Comparison of ENCODE assay signal across 13 cellular contexts in the genomic region with DNA sequence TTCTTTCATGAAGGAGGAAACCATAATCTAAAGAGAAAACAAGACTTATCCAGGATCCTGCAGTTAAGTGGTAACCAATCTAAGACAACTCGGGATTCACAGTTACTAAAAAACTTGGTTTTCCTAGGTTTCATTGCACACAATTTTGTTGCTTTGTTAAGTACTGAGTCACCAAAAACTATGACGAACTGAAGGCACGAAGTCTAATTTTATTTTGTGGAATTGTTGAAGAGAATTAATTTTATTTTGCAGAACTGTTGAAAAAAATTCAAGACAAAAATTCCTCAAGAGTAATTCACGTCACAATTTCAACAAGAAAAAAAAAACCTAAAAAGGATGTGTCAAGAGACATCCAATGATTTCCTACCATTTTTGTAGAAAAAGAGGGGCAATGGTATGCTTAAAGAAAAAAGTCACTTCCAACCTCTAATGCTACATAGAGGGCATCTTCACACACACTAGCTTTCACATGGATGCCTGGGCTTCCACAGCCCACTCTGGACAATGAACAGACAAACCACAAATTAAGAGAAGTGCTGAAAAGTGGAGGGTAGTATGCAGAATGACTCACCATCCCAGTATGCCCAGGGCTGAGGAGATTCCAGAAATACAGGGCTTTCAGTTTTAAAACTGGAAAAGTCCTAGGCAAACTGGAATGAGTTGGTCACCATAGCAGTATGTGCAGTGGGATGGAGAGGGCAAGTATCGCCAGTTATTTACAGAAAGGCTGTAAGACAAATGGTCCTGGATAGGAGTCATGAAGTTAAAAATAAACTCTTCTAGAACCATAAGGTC. TPM values are rescaled to one million over a fixed set of nuclear protein-coding genes. Genes with fewer than 3 reads are reported as not detected.
A peak's percentile ranks its signal among the peaks of the same experiment; 100 is the strongest.
DNase-seq lines count a peak whose midpoint lies in the region; ATAC-seq, FAIRE-seq and TF ChIP-seq lines count a peak whose summit lies in the region.
"Had no signal": no experiment of that assay in that cellular context is flagged by ENCODE, and none has a peak within 500 bp of the region (broad histone marks: within the 10 kb centered on the region; RNA-seq: fewer than 3 reads in every experiment).

No MANE protein-coding gene starts in this region.

- no peak for TF ChIP-seq EP300 in HepG2 (IDR thresholded peaks at IDR 0.05; ENCODE audit: low read depth in 2 of 2, low read length in 2 of 2)
- no peak for TF ChIP-seq EP300 in HepG2 (CRISPR knock-in tag; IDR thresholded peaks at IDR 0.05; ENCODE audit: borderline replicate concordance)

- ATAC-seq in HepG2, result peak; percentile 44; the same call in 2 of the 3 replicates
- ATAC-seq in sciatic nerve, result no peak
- no peak for ATAC-seq in GM21723 (IDR thresholded peaks at IDR 0.05; ENCODE audit: unreplicated experiment)
- ATAC-seq: activated CD8-positive, alpha-beta T cell treated with anti-CD3 and anti-CD28 coated beads for 36 hours had no signal

- no peak for TF ChIP-seq POLR2A in HepG2 (IDR thresholded peaks at IDR 0.05; ENCODE audit: insufficient read depth in 1 of 2, low read depth in 2 of 2, low read length in 2 of 2)

- 98% methylated on average over 5 of the region's 5 CpGs for WGBS in HepG2 (ENCODE audit: low lambda C conversion rate)

- H3K4me3 ChIP-seq in AG04450 (ENCODE audit: low read depth, low read length), result no peak overlapping the region
- H3K4me3 ChIP-seq in brain microvascular endothelial cell (ENCODE audit: low read depth, low read length), result no peak overlapping the region
- no peak overlapping the region for H3K4me3 ChIP-seq in HepG2 (replicated peaks in 1 of 3; ENCODE audit: insufficient read depth in 1 of 3, low read depth in 2 of 3, low read length in 3 of 3)
- no peak overlapping the region for H3K4me3 ChIP-seq in A673 (ENCODE audit: low read depth, low read length, poor library complexity, severe bottlenecking)
- H3K4me3 ChIP-seq: psoas muscle, upper lobe of left lung had no signal

- in situ Hi-C loops in brain microvascular endothelial cell (cut with HindIII; ENCODE audit: low pct_ligation_motif_present, low sequenced_read_pairs) (no loop called here), HepG2 (cut with HindIII; ENCODE audit: extremely low pct_ligation_motif_present, low pct_unique_long_range_greater_than_20kb) (no loop called here)

- peaks cover 99% of the 10 kb centered on the region for H3K79me2 ChIP-seq in HepG2 (ENCODE audit: insufficient read depth, low read length)

- H3K4me1 ChIP-seq in HepG2 (ENCODE audit: insufficient read depth, low read length), result peaks cover 89% of the 10 kb centered on the region
- H3K4me1 ChIP-seq in A673 (ENCODE audit: insufficient read depth, low read length, poor library complexity, severe bottlenecking), result peaks cover 18% of the 10 kb centered on the region
- H3K4me1 ChIP-seq: upper lobe of left lung had no signal

- POLR2A ChIA-PET in AG04450 (lab: Yijun Ruan, JAX), result interaction anchor here (1.3 kb wide), 1 partner anchor 29 kb away, joined by 5 read pairs; the partner anchor contains the start of gene PLOD2
- POLR2A ChIA-PET in HepG2 (lab: Yijun Ruan, JAX), result no interaction called here
- POLR2A ChIA-PET in A673 (lab: Charles Lee; ENCODE audit: low non-redundant PET), result no interaction called here

- intact Hi-C loops in HepG2 (cut with micrococcal nuclease; ENCODE audit: unreplicated experiment), result no loop called here
- intact Hi-C loops in A673 (cut with micrococcal nuclease; ENCODE audit: unreplicated experiment), result no loop called here
- intact Hi-C loops in sciatic nerve (cut with DNase I), result no loop called here

- TF ChIP-seq CTCF in AG04450 (IDR thresholded peaks at IDR 0.05; ENCODE audit: low read depth, low read length) (no peak), brain microvascular endothelial cell (IDR thresholded peaks at IDR 0.05; ENCODE audit: low read depth, low read length, missing control alignments) (no peak), HepG2 (CRISPR knock-in tag; IDR thresholded peaks at IDR 0.05) (no peak), A673 (conservative IDR thresholded peaks at IDR 0.05; ENCODE audit: low read depth, low read length) (no peak)

- no peak for FAIRE-seq in HepG2 (lab: Jason Lieb, UNC)

- H3K27me3 ChIP-seq in AG04450 (ENCODE audit: control insufficient read depth, insufficient read depth, low read length) (no peaks in the 10 kb centered on the region), brain microvascular endothelial cell (replicated peaks) (no peaks in the 10 kb centered on the region), HepG2 (ENCODE audit: control insufficient read depth in 1 of 2, insufficient read depth in 2 of 2, low read length in 2 of 2) (no peaks in the 10 kb centered on the region), A673 (replicated peaks; ENCODE audit: insufficient read depth, low read depth, low read length, poor library complexity) (no peaks in the 10 kb centered on the region)
- H3K27me3 ChIP-seq: upper lobe of left lung had no signal

- H3K9me3 ChIP-seq in AG04450 (ENCODE audit: control insufficient read depth, insufficient read depth, low read length) (no peaks in the 10 kb centered on the region), HepG2 (ENCODE audit: low read length) (no peaks in the 10 kb centered on the region), A673 (ENCODE audit: low read depth, low read length, poor library complexity, severe bottlenecking) (no peaks in the 10 kb centered on the region)
- H3K9me3 ChIP-seq: psoas muscle, upper lobe of left lung had no signal

- H3K27ac ChIP-seq in AG04450 (ENCODE audit: low read depth, low read length) (no peak overlapping the region), brain microvascular endothelial cell (peak overlapping the region; percentile 60), HepG2 (ENCODE audit: extremely low read length, insufficient read depth, low read length) (no peak overlapping the region), A673 (ENCODE audit: low read depth, low read length, poor library complexity, severe bottlenecking) (no peak overlapping the region)
- H3K27ac ChIP-seq: epithelial cell of prostate, psoas muscle, upper lobe of left lung had no signal

- H3K4me2 ChIP-seq in HepG2 (ENCODE audit: low read depth, low read length), result no peak overlapping the region

- no peaks in the 10 kb centered on the region for H3K36me3 ChIP-seq in brain microvascular endothelial cell (replicated peaks)
- peaks cover 1 to 22% of the 10 kb centered on the region in 2 experiments for H3K36me3 ChIP-seq in HepG2 (replicated peaks in 1 of 2; ENCODE audit: control insufficient read depth in 1 of 2, insufficient read depth in 2 of 2, low read length in 2 of 2)
- no peaks in the 10 kb centered on the region for H3K36me3 ChIP-seq in A673 (ENCODE audit: insufficient read depth, low read length, poor library complexity, severe bottlenecking)
- H3K36me3 ChIP-seq: upper lobe of left lung had no signal

- H2AFZ ChIP-seq in HepG2 (ENCODE audit: low read length), result no peak overlapping the region

- H3K9ac ChIP-seq in HepG2 (ENCODE audit: insufficient read depth, low read depth, low read length), result no peak overlapping the region

- no TSS peak for BruUV-seq in HepG2 (replicated peaks; lab: Mats Ljungman, UMichigan)
- no TSS peak for BruUV-seq in A673 (replicated peaks; lab: Mats Ljungman, UMichigan)

- CTCF ChIA-PET in AG04450 (lab: Charles Lee) (interaction anchor here (2.8 kb wide), 1 partner anchor 67 kb away, joined by 8 read pairs; no protein-coding TSS in a partner anchor), HepG2 (lab: Yijun Ruan, JAX; ENCODE audit: low intra/inter-chr PET ratio, low total read pairs) (no interaction called here), A673 (lab: Charles Lee) (no interaction called here)

- H4K20me1 ChIP-seq in HepG2 (ENCODE audit: insufficient read depth, low read length), result peaks cover 98% of the 10 kb centered on the region

- DNase-seq in AG04450 (ENCODE audit: low read depth, low spot score) (peak; percentile 45), HS-27A (ENCODE audit: low read depth) (peak; percentile 84), brain microvascular endothelial cell (peak; percentile 65), HepG2 (ENCODE audit: low spot score) (peak; percentile 33), A673 (ENCODE audit: low spot score) (no peak), sciatic nerve (ENCODE audit: low spot score) (no peak), NCI-H2227 treated with DMSO at 0.1 percent for 48 hours (lab: John Stamatoyannopoulos, UW) (no peak)
- DNase-seq: activated CD8-positive, alpha-beta T cell treated with anti-CD3 and anti-CD28 coated beads for 36 hours; NCI-H2171; psoas muscle; upper lobe of left lung had no signal

- TF ChIP-seq RAD21 in HepG2 (CRISPR knock-in tag; IDR thresholded peaks at IDR 0.05), result no peak

TF ChIP-seq in HepG2, 621 proteins besides CTCF, POLR2A, EP300 and RAD21:
- TF ChIP-seq RBM22 (optimal IDR thresholded peaks at IDR 0.05; ENCODE audit: low read length) (peak; percentile 42), ZNF12 (CRISPR knock-in tag; IDR thresholded peaks at IDR 0.05) (peak; percentile 71), KMT2A (CRISPR knock-in tag; IDR thresholded peaks at IDR 0.05) (no peak), FOSL2 (CRISPR knock-in tag; IDR thresholded peaks at IDR 0.05) (peak; percentile 80)

RNA-seq across cellular contexts. Expression of gene PLOD2, which starts 29.2 kb away (rescaled TPM):
- polyA plus RNA-seq in AG04450 (2011; rRNA removed) (63.7 and 88.9 TPM in 2 replicates), HepG2 (2011; rRNA removed) (117 and 161 TPM in 2 replicates)
- 27.0 and 59.3 TPM in 2 replicates for polyA minus RNA-seq in AG04450 (2011; rRNA and poly(A)+ RNA removed)
- total RNA-seq in HepG2 (2016; rRNA removed; fragmentation: Illumina TruSeq; extraction: Trizol) (65.4 and 107 TPM in 2 replicates), A673 (2021) (34.6 and 35.2 TPM in 2 replicates), sciatic nerve (37.2 TPM)
- total RNA-seq in HepG2 (2016; cell fraction: cytosol; rRNA removed; fragmentation: Illumina TruSeq; extraction: Trizol; ENCODE audit: low read depth), result 55.1 and 56.4 TPM in 2 replicates
- 58.2 and 109 TPM in 2 replicates for total RNA-seq in HepG2 (2016; cell fraction: insoluble cytoplasmic fraction; rRNA removed; fragmentation: Illumina TruSeq; extraction: Trizol)
- 31.2 and 40.2 TPM in 2 replicates for total RNA-seq in HepG2 (2016; cell fraction: membrane; rRNA removed; fragmentation: Illumina TruSeq; extraction: Trizol)
- total RNA-seq in HepG2 (2016; cell fraction: nucleus; rRNA removed; fragmentation: Illumina TruSeq; extraction: Trizol), result 140 and 154 TPM in 2 replicates
- polyA plus RNA-seq in HepG2 (2011; cell fraction: cytosol; rRNA removed), result 48.7 and 83.1 TPM in 2 replicates
- polyA plus RNA-seq in HepG2 (2011; cell fraction: nucleus; rRNA removed), result 63.2 and 66.3 TPM in 2 replicates
- polyA plus RNA-seq in HepG2 (2012), result 380 and 471 TPM in 2 replicates
- 4.4 and 5.3 TPM in 2 replicates for polyA plus RNA-seq in HepG2 (2016; cell fraction: cytosol; fragmentation: Illumina TruSeq; extraction: Trizol; ENCODE audit: low read depth)
- polyA plus RNA-seq in HepG2 (2016; cell fraction: insoluble cytoplasmic fraction; fragmentation: Illumina TruSeq; extraction: Trizol; ENCODE audit: low read depth), result 50.2 and 53.0 TPM in 2 replicates
- polyA plus RNA-seq in HepG2 (2016; cell fraction: membrane; fragmentation: Illumina TruSeq; extraction: Trizol; ENCODE audit: low read depth), result 12.8 and 17.0 TPM in 2 replicates
- 140 and 144 TPM in 2 replicates for polyA plus RNA-seq in HepG2 (2016; cell fraction: nucleus; fragmentation: Illumina TruSeq; extraction: Trizol; ENCODE audit: insufficient read depth, low read depth)
- 4.7 and 59.2 TPM in 2 replicates for polyA minus RNA-seq in HepG2 (2011; rRNA and poly(A)+ RNA removed; ENCODE audit: low replicate concordance)
- 147 and 173 TPM in 2 replicates for polyA minus RNA-seq in HepG2 (2011; cell fraction: cytosol; rRNA and poly(A)+ RNA removed)
- 370 and 469 TPM in 2 replicates for polyA minus RNA-seq in HepG2 (2011; cell fraction: nucleus; rRNA and poly(A)+ RNA removed)

Comparison
In these comparisons a context has a peak if more than half of its experiments do, and no peak if none do; other contexts are left out.
1. DNase-seq: peak in AG04450 (single experiment), HS-27A (single experiment), brain microvascular endothelial cell (single experiment) and HepG2 (single experiment); none in A673 (single experiment), sciatic nerve (single experiment) and NCI-H2227 treated with DMSO at 0.1 percent for 48 hours (single experiment).